Comparison of ENCODE assay signal across 8 cellular contexts in the genomic region with DNA sequence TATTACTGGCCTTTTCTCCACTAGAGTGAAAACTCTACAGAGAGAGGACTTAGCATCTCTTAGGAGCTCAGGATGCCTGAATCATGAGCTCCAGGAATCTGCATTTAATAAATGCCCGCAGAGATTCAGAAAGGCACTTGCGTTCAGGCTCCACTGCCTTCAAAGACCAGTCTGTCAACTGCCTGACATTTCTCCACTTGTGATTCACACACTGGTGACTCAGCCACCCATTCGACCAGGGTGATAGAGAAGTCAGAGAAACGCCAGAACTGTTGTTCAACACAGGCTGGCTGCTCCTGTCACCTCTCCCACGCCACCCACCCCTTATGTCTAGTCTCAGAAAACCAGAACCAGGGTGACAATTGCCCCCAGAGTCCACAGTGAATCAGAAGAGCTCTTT. TPM values are rescaled to one million over a fixed set of nuclear protein-coding genes. Genes with fewer than 3 reads are reported as not detected.
A peak's percentile ranks its signal among the peaks of the same experiment; 100 is the strongest.
DNase-seq lines count a peak whose midpoint lies in the region; ATAC-seq and TF ChIP-seq lines count a peak whose summit lies in the region.

No MANE protein-coding gene starts in this region.

- no peaks in the 10 kb centered on the region for H3K9me3 ChIP-seq in SK-N-SH
- H3K9me3 ChIP-seq in vagina, result no peaks in the 10 kb centered on the region

- peak overlapping the region; percentile 41; the same call in 1 of the 2 replicates for H3K4me2 ChIP-seq in SK-N-SH

- TF ChIP-seq POLR2A in vagina (IDR thresholded peaks at IDR 0.05), result no peak

- TF ChIP-seq RAD21 in SK-N-SH (IDR thresholded peaks at IDR 0.05; ENCODE audit: low read length), result no peak

- ATAC-seq in HG02973 (IDR thresholded peaks at IDR 0.05; ENCODE audit: unreplicated experiment) (no peak), GM18517 (IDR thresholded peaks at IDR 0.05; ENCODE audit: unreplicated experiment) (no peak)

- no peak for TF ChIP-seq EP300 in SK-N-SH (IDR thresholded peaks at IDR 0.05; ENCODE audit: borderline replicate concordance in 1 of 2, low read depth in 1 of 2, low read length in 1 of 2)

- H3F3A ChIP-seq in SK-N-SH (replicated peaks; ENCODE audit: insufficient read depth), result peaks cover 23% of the 10 kb centered on the region

- 14% methylated on average over 5 of the region's 5 CpGs for WGBS in SK-N-SH (ENCODE audit: low lambda C conversion rate)

- H3K4me3 ChIP-seq in SK-N-SH (ENCODE audit: low read depth in 2 of 2, low read length in 1 of 2) (no peak overlapping the region), vagina (no peak overlapping the region)

- no peak overlapping the region for H3K4me3 Mint-ChIP-seq in brain
- no peak overlapping the region for H3K4me3 Mint-ChIP-seq in neural crest cell

- no peaks in the 10 kb centered on the region for H3K9me2 ChIP-seq in SK-N-SH

- H3K79me2 ChIP-seq in SK-N-SH (ENCODE audit: insufficient read depth), result no peaks in the 10 kb centered on the region

- no peaks in the 10 kb centered on the region for H3K36me3 ChIP-seq in SK-N-SH (replicated peaks in 1 of 2; ENCODE audit: control insufficient read depth in 1 of 2, insufficient read depth in 2 of 2, low read length in 1 of 2)
- H3K36me3 ChIP-seq in vagina, result no peaks in the 10 kb centered on the region

- DNase-seq in stimulated activated naive CD4-positive, alpha-beta T cell treated with Interleukin-2 at 50 U/mL for 16 hours (lab: John Stamatoyannopoulos, UW), result peak; percentile 91
- no peak for DNase-seq in stimulated activated naive CD4-positive, alpha-beta T cell (lab: John Stamatoyannopoulos, UW)
- DNase-seq in SK-N-SH (no peak), neural crest cell (ENCODE audit: low read depth, low spot score) (no peak), vagina (ENCODE audit: extremely low spot score in 2 of 2) (no peak)

- H3K4me1 Mint-ChIP-seq in brain (peaks cover 23% of the 10 kb centered on the region), neural crest cell (peaks cover 11% of the 10 kb centered on the region)

- H3K36me3 Mint-ChIP-seq in brain, result no peaks in the 10 kb centered on the region
- H3K36me3 Mint-ChIP-seq in neural crest cell (ENCODE audit: low read depth), result peaks cover 2% of the 10 kb centered on the region

- no peak overlapping the region for H3K9ac ChIP-seq in SK-N-SH

- H3K27me3 Mint-ChIP-seq in brain (peaks cover 8% of the 10 kb centered on the region), neural crest cell (ENCODE audit: low read depth) (no peaks in the 10 kb centered on the region)

- H3K27ac ChIP-seq in SK-N-SH (ENCODE audit: low read depth in 2 of 2, low read length in 1 of 2) (peak overlapping the region in 1 of 2 experiments; percentile 46; a peak in 2 of 4 replicates), vagina (peak overlapping the region; percentile 48)

- H3K4me1 ChIP-seq in SK-N-SH (ENCODE audit: control insufficient read depth in 1 of 2, insufficient read depth in 2 of 2, low read depth in 1 of 2, low read length in 1 of 2) (peaks cover 4 to 13% of the 10 kb centered on the region in 2 experiments; a peak in 2 of 4 replicates), vagina (peaks cover 26% of the 10 kb centered on the region)

- H2AFZ ChIP-seq in SK-N-SH (ENCODE audit: low read depth), result no peak overlapping the region; the same call in 1 of the 2 replicates

- H3K27ac Mint-ChIP-seq in brain (peak overlapping the region in 3 of 5 experiments; percentile 40 to 84 (median 82)), neural crest cell (ENCODE audit: unreplicated experiment) (peak overlapping the region; percentile 74)

- H3K27me3 ChIP-seq in SK-N-SH (ENCODE audit: insufficient read depth), result no peaks in the 10 kb centered on the region
- H3K27me3 ChIP-seq in vagina, result no peaks in the 10 kb centered on the region

- CTCF ChIA-PET in SK-N-SH (lab: Yijun Ruan, JAX), result interaction anchor here (0.7 to 1.3 kb wide), 6 partner anchors 15 to 521 kb away, joined by 3 to 13 read pairs (median 4); no protein-coding TSS in a partner anchor

- POLR2A ChIA-PET in SK-N-SH (lab: Yijun Ruan, JAX), result no interaction called here

- no peaks in the 10 kb centered on the region for H4K20me1 ChIP-seq in SK-N-SH (ENCODE audit: insufficient read depth)

- intact Hi-C loops in vagina (cut with DNase I), result no loop called here

- TF ChIP-seq CTCF in SK-N-SH (IDR thresholded peaks at IDR 0.05) (no peak), brain (conservative IDR thresholded peaks at IDR 0.05) (no peak), neural crest cell (conservative IDR thresholded peaks at IDR 0.05) (no peak), vagina (IDR thresholded peaks at IDR 0.05) (no peak)

- H3K9me3 Mint-ChIP-seq in brain (peaks cover 0 to 5% (median 2%) of the 10 kb centered on the region in 5 experiments), neural crest cell (no peaks in the 10 kb centered on the region)

TF ChIP-seq in SK-N-SH, 30 proteins besides CTCF, POLR2A, EP300 and RAD21:
- TF ChIP-seq FOXM1 (IDR thresholded peaks at IDR 0.05; ENCODE audit: low read depth) (no peak), SMC3 (IDR thresholded peaks at IDR 0.05; ENCODE audit: low read depth, low read length) (no peak), SIN3A (IDR thresholded peaks at IDR 0.05; ENCODE audit: borderline replicate concordance, low read depth, low read length) (peak; percentile 81; the same call in 1 of the 2 replicates), YY1 (IDR thresholded peaks at IDR 0.05; ENCODE audit: low read depth) (no peak), JUND (IDR thresholded peaks at IDR 0.05) (peak; percentile 74), POLR2AphosphoS5 (IDR thresholded peaks at IDR 0.05; ENCODE audit: low read depth, low read length) (peak; percentile 27; the same call in 1 of the 2 replicates), MXI1 (IDR thresholded peaks at IDR 0.05; ENCODE audit: low read depth, low read length) (no peak), TCF12 (IDR thresholded peaks at IDR 0.05) (peak; percentile 62), FOSL2 (IDR thresholded peaks at IDR 0.05; ENCODE audit: borderline replicate concordance, low read depth) (peak; percentile 93), TEAD4 (IDR thresholded peaks at IDR 0.05; ENCODE audit: borderline replicate concordance, insufficient read depth) (no peak)
- TF ChIP-seq, protein P1, sequence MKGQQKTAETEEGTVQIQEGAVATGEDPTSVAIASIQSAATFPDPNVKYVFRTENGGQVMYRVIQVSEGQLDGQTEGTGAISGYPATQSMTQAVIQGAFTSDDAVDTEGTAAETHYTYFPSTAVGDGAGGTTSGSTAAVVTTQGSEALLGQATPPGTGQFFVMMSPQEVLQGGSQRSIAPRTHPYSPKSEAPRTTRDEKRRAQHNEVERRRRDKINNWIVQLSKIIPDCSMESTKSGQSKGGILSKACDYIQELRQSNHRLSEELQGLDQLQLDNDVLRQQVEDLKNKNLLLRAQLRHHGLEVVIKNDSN (IDR thresholded peaks at IDR 0.05; ENCODE audit: borderline replicate concordance, low read depth), result no peak
- TF ChIP-seq, protein P2, sequence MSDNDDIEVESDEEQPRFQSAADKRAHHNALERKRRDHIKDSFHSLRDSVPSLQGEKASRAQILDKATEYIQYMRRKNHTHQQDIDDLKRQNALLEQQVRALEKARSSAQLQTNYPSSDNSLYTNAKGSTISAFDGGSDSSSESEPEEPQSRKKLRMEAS (IDR thresholded peaks at IDR 0.05; ENCODE audit: low read depth), result 0 out of 2 replicates have a peak, but pooled peaks have one; percentile 33
- TF ChIP-seq, protein P3, sequence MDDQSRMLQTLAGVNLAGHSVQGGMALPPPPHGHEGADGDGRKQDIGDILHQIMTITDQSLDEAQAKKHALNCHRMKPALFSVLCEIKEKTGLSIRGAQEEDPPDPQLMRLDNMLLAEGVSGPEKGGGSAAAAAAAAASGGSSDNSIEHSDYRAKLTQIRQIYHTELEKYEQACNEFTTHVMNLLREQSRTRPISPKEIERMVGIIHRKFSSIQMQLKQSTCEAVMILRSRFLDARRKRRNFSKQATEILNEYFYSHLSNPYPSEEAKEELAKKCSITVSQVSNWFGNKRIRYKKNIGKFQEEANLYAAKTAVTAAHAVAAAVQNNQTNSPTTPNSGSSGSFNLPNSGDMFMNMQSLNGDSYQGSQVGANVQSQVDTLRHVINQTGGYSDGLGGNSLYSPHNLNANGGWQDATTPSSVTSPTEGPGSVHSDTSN (IDR thresholded peaks at IDR 0.05), result peak; percentile 90
- TF ChIP-seq, protein P4, sequence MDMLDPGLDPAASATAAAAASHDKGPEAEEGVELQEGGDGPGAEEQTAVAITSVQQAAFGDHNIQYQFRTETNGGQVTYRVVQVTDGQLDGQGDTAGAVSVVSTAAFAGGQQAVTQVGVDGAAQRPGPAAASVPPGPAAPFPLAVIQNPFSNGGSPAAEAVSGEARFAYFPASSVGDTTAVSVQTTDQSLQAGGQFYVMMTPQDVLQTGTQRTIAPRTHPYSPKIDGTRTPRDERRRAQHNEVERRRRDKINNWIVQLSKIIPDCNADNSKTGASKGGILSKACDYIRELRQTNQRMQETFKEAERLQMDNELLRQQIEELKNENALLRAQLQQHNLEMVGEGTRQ (IDR thresholded peaks at IDR 0.05; ENCODE audit: borderline replicate concordance, low read depth, low read length), result no peak
TF ChIP-seq in SK-N-SH: peak in this region for 7.

RNA-seq across cellular contexts. Expression of a gene that starts 26.9 kb away (rescaled TPM):
- polyA plus RNA-seq in SK-N-SH (2012; rRNA removed) (10.6 and 11.7 TPM in 2 replicates), brain (ENCODE audit: insufficient read depth, low read depth, low replicate concordance) (24.4 TPM)
- polyA plus RNA-seq in SK-N-SH (2012; cell fraction: cytosol; rRNA removed), result 10.0 and 10.7 TPM in 2 replicates
- polyA plus RNA-seq in SK-N-SH (2012; cell fraction: nucleus; rRNA removed), result 19.0 and 22.4 TPM in 2 replicates
- total RNA-seq in neural crest cell (168 and 181 TPM in 2 replicates), vagina (41.5 TPM)
